Comparison of ENCODE assay signal across 22 cellular contexts in the genomic region with DNA sequence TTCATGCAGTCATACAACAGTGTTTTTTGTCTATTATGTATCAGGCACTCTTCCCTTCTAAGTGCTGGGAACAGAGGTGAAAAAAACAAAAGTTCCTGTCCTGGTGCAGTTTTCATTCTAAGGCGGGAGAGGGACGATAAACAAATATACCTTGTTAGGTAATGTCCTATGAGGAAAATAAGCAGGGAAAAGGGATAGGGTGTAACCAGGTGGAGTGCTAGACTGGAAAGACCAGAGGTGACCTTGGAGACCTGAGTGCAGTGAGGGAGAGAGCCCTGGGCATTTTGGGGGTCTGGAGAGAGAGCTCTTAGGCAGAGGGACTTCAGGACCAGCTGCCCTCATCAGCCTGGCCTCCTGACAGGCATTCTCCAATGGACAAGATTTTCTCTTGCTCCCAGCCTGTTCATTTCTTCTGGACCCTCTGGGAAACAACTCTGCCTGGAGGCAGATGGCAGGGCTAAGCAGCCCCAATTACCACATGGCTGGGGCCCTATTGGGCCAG.
"Had no signal": no experiment of that assay in that cellular context is flagged by ENCODE, and none has a peak within 500 bp of the region (broad histone marks: within the 10 kb centered on the region; RNA-seq: fewer than 3 reads in every experiment).

No MANE protein-coding gene starts in this region.

- ATAC-seq: activated CD8-positive, alpha-beta T cell treated with anti-CD3 and anti-CD28 coated beads, Interleukin-2, amount 10 ng/mL, durations not matched to agents 7 days and 5 days; body of pancreas; sciatic nerve; stimulated activated naive CD8-positive, alpha-beta T cell treated with anti-CD3 and anti-CD28 coated beads, Interleukin-15, amount 100 ng/mL, for 72 hours had no signal

- H3K9me3 ChIP-seq: body of pancreas, left ventricle myocardium inferior, tibial artery, vagina had no signal

- H3K4me3 ChIP-seq: body of pancreas, cardiac muscle cell, left ventricle myocardium inferior, tibial artery, vagina had no signal

- H3K36me3 ChIP-seq: cardiac muscle cell, left ventricle myocardium inferior, tibial artery, vagina had no signal

- H3K4me3 Mint-ChIP-seq: activated CD8-positive, alpha-beta T cell treated with anti-CD3 and anti-CD28 coated beads, Interleukin-2, amount 10 ng/mL, durations not matched to agents 7 days and 5 days; activated naive CD4-positive, alpha-beta T cell treated with anti-CD3 and anti-CD28 coated beads, Interleukin-2, amount 50 U/mL, for 24 hours; stimulated activated effector memory CD8-positive, alpha-beta T cell treated with anti-CD3 and anti-CD28 coated beads, Interleukin-12 subunit alpha, Interleukin-12 subunit beta, amount 100 ng/mL, for 72 hours; stimulated activated naive CD8-positive, alpha-beta T cell treated with anti-CD3 and anti-CD28 coated beads, Interleukin-15, amount 100 ng/mL, for 72 hours had no signal

- H3K4me1 ChIP-seq: vagina had no signal

- H3K9me3 Mint-ChIP-seq: activated naive CD4-positive, alpha-beta T cell treated with anti-CD3 and anti-CD28 coated beads, Interleukin-2, amount 50 U/mL, for 24 hours; stimulated activated effector memory CD8-positive, alpha-beta T cell treated with anti-CD3 and anti-CD28 coated beads, Interleukin-12 subunit alpha, Interleukin-12 subunit beta, amount 100 ng/mL, for 72 hours; stimulated activated naive CD8-positive, alpha-beta T cell treated with anti-CD3 and anti-CD28 coated beads, Interleukin-15, amount 100 ng/mL, for 72 hours had no signal

- H3K4me1 Mint-ChIP-seq: activated naive CD4-positive, alpha-beta T cell treated with anti-CD3 and anti-CD28 coated beads, Interleukin-2, amount 50 U/mL, for 24 hours; stimulated activated effector memory CD8-positive, alpha-beta T cell treated with anti-CD3 and anti-CD28 coated beads, Interleukin-12 subunit alpha, Interleukin-12 subunit beta, amount 100 ng/mL, for 72 hours; stimulated activated naive CD8-positive, alpha-beta T cell treated with anti-CD3 and anti-CD28 coated beads, Interleukin-15, amount 100 ng/mL, for 72 hours had no signal

- H3K27me3 ChIP-seq: body of pancreas, cardiac muscle cell, tibial artery, vagina had no signal

- H3K27ac ChIP-seq: cardiac muscle cell, left ventricle myocardium inferior, tibial artery, vagina, VCaP had no signal

- DNase-seq: activated CD4-positive, alpha-beta T cell treated with anti-CD3 and anti-CD28 coated beads, Interleukin-2, amount 50 U/mL, for 1 hour; activated CD4-positive, CD25-positive, alpha-beta regulatory T cell treated with anti-CD3 and anti-CD28 coated beads, Interleukin-2, amount 50 U/mL, for 72 hours; activated CD8-positive, alpha-beta T cell treated with anti-CD3 and anti-CD28 coated beads, Interleukin-2, amount 10 ng/mL, durations not matched to agents 7 days and 5 days; activated gamma-delta T cell treated with Interleukin-2 at 50 U/mL for 16 hours; anterior cingulate cortex; body of pancreas; effector CD4-positive, alpha-beta T cell; foreskin fibroblast; kidney; left ventricle myocardium inferior; mammary epithelial cell; occipital lobe; small intestine; stimulated activated CD4-positive, alpha-beta T cell treated with anti-CD3 and anti-CD28 coated beads, Interleukin-2, amount 100 ng/mL, for 24 hours; stimulated activated naive CD8-positive, alpha-beta T cell treated with anti-CD3 and anti-CD28 coated beads, Interleukin-15, amount 100 ng/mL, for 72 hours; tibial artery had no signal

- H3K36me3 Mint-ChIP-seq: activated naive CD4-positive, alpha-beta T cell treated with anti-CD3 and anti-CD28 coated beads, Interleukin-2, amount 50 U/mL, for 24 hours; stimulated activated effector memory CD8-positive, alpha-beta T cell treated with anti-CD3 and anti-CD28 coated beads, Interleukin-12 subunit alpha, Interleukin-12 subunit beta, amount 100 ng/mL, for 72 hours had no signal
